ENCODE assay signal across 9 cellular contexts in the genomic region with DNA sequence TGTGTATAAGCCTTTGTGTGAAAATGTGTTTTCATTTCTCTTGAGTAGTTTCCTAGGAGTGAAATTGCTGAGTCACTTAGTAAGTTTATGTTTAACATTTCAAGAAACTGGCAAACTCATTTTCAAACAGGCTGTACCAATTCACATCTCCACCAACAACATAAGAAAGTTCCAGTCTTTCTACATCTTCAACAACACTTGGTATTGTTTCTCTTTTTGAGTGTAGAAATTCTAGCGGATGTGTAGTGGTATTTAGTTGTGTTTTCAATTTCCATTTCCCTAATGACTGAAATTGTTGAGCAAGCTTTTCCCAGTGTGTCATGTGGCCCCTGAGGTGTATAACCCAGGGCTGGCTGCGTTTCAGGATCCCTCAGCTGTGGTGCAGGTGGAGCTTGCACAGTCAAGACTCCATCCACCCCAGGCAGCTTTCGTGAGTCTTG.
DNase-seq lines count a peak whose midpoint lies in the region; ATAC-seq, FAIRE-seq and TF ChIP-seq lines count a peak whose summit lies in the region.
"Had no signal": no experiment of that assay in that cellular context is flagged by ENCODE, and none has a peak within 500 bp of the region (broad histone marks: within the 10 kb centered on the region; RNA-seq: fewer than 3 reads in every experiment).

No MANE protein-coding gene starts in this region.

- H3K27ac ChIP-seq in H1 (ENCODE audit: low read depth, low read length) (no peak overlapping the region), brain microvascular endothelial cell (no peak overlapping the region)

- in situ Hi-C loops in brain microvascular endothelial cell (cut with HindIII; ENCODE audit: low pct_ligation_motif_present, low sequenced_read_pairs), result no loop called here

- POLR2A ChIA-PET in H1 (lab: Charles Lee; ENCODE audit: partially characterized antibody), result no interaction called here

- TF ChIP-seq CTCF in GM12865 (IDR thresholded peaks at IDR 0.05; ENCODE audit: insufficient read depth, low read depth, low read length, missing control alignments), result no peak
- TF ChIP-seq CTCF in H1 (IDR thresholded peaks at IDR 0.05; ENCODE audit: control extremely low read depth in 1 of 3, insufficient read depth in 1 of 3, low read depth in 1 of 3, low read length in 3 of 3), result no peak
- TF ChIP-seq CTCF in brain microvascular endothelial cell (IDR thresholded peaks at IDR 0.05; ENCODE audit: low read depth, low read length, missing control alignments), result no peak

- no peak overlapping the region for H3K23ac ChIP-seq in H1 (ENCODE audit: insufficient read length)

- no peaks in the 10 kb centered on the region for H3K79me2 ChIP-seq in H1 (ENCODE audit: control insufficient read depth in 1 of 2, insufficient read depth in 2 of 2, low read length in 2 of 2)

- H2BK20ac ChIP-seq in H1 (ENCODE audit: low read length), result no peak overlapping the region

- H3K27me3 ChIP-seq in H1 (replicated peaks in 1 of 4; ENCODE audit: control insufficient read depth in 3 of 4, extremely low read depth in 1 of 4, insufficient read depth in 3 of 4, low read length in 3 of 4), result no peaks in the 10 kb centered on the region
- no peaks in the 10 kb centered on the region for H3K27me3 ChIP-seq in brain microvascular endothelial cell (replicated peaks)

- no peak overlapping the region for H3K56ac ChIP-seq in H1 (replicated peaks; ENCODE audit: insufficient read length, low read depth, low read length)

- H3K18ac ChIP-seq in H1 (ENCODE audit: extremely low read depth, low read length), result no peak overlapping the region

- H3K36me3 ChIP-seq in H1 (ENCODE audit: control insufficient read depth in 2 of 4, insufficient read depth in 4 of 4, low read length in 3 of 4) (no peaks in the 10 kb centered on the region), brain microvascular endothelial cell (replicated peaks) (no peaks in the 10 kb centered on the region)

- H3K4me3 ChIP-seq in GM12865 (ENCODE audit: low read depth, low read length), result no peak overlapping the region
- H3K4me3 ChIP-seq in H1 (ENCODE audit: extremely low read depth in 1 of 4, insufficient read depth in 2 of 4, low read depth in 3 of 4, low read length in 4 of 4), result no peak overlapping the region
- no peak overlapping the region for H3K4me3 ChIP-seq in brain microvascular endothelial cell (ENCODE audit: low read depth, low read length)

- DNase-seq in GM12865 (ENCODE audit: low read depth), result peak; percentile 81
- no peak for DNase-seq in H1 (ENCODE audit: low read depth in 1 of 2, low spot score in 2 of 2)
- DNase-seq in AG08395 (ENCODE audit: low spot score), result no peak
- no peak for DNase-seq in brain microvascular endothelial cell
- no peak for DNase-seq in NCI-H187 treated with DMSO at 0.1 percent for 48 hours (lab: John Stamatoyannopoulos, UW)
- DNase-seq in medulla oblongata (ENCODE audit: extremely low spot score), result no peak

- H3K23me2 ChIP-seq in H1 (ENCODE audit: low read depth, low read length), result no peaks in the 10 kb centered on the region

- H2BK120ac ChIP-seq in H1 (replicated peaks; ENCODE audit: low read depth, low read length), result no peak overlapping the region

- H2BK12ac ChIP-seq in H1 (ENCODE audit: low read depth, low read length), result no peak overlapping the region

- WGBS in H1 (ENCODE audit: extremely low coverage in 1 of 2, insufficient coverage in 1 of 2, insufficient read length in 1 of 2, insufficient replicate concordance in 2 of 2, low coverage in 1 of 2, low lambda C conversion rate in 2 of 2, missing lambda C conversion rate in 1 of 2), 2 experiments, result 87% methylated on average over 3 of the region's 3 CpGs; no CpG with 5 or more reads in 1 of the 2 experiments

- no peak for TF ChIP-seq EP300 in H1 (IDR thresholded peaks at IDR 0.05; ENCODE audit: borderline replicate concordance in 1 of 2, low read depth in 2 of 2, low read length in 2 of 2)

- H2BK5ac ChIP-seq in H1 (ENCODE audit: low read depth, low read length), result no peak overlapping the region

- no peak overlapping the region for H2BK15ac ChIP-seq in H1 (ENCODE audit: low read length)

- no peak for FAIRE-seq in H1 (lab: Jason Lieb, UNC)
- FAIRE-seq: endometrium had no signal

- no peak overlapping the region for H4K91ac ChIP-seq in H1 (replicated peaks; ENCODE audit: insufficient read length, low read length)

- H4K8ac ChIP-seq in H1 (ENCODE audit: extremely low read depth, insufficient read depth, low read length), result no peak overlapping the region

- H3K9me3 ChIP-seq in H1 (ENCODE audit: insufficient read depth in 2 of 2, low read depth in 1 of 2, low read length in 1 of 2), result no peaks in the 10 kb centered on the region

- H3K14ac ChIP-seq in H1 (ENCODE audit: insufficient read length), result no peak overlapping the region

- H3K79me1 ChIP-seq in H1 (ENCODE audit: low read depth, low read length), result no peaks in the 10 kb centered on the region

- H2AK5ac ChIP-seq in H1 (ENCODE audit: low read depth, low read length), result no peak overlapping the region

- peak overlapping the region; percentile 75 for H2AFZ ChIP-seq in H1 (ENCODE audit: low read length)

- TF ChIP-seq POLR2A in H1 (IDR thresholded peaks at IDR 0.05; ENCODE audit: control extremely low read depth in 1 of 2, low read depth in 2 of 2, low read length in 2 of 2), result no peak

- H3K9ac ChIP-seq in H1 (replicated peaks in 1 of 4; ENCODE audit: extremely low read depth in 1 of 4, low read depth in 3 of 4, low read length in 3 of 4), result no peak overlapping the region

- no peak overlapping the region for H3K4ac ChIP-seq in H1 (replicated peaks; ENCODE audit: insufficient read length, low read depth, low read length)

- no peak overlapping the region for H3K4me2 ChIP-seq in H1 (ENCODE audit: insufficient read depth in 1 of 2, low read depth in 2 of 2, low read length in 2 of 2)

- CTCF ChIA-PET in H1 (lab: Charles Lee; ENCODE audit: partially characterized antibody), result interaction anchor here (0.9 to 1.0 kb wide), 2 partner anchors 11 to 77 kb away, joined by 3 read pairs; no protein-coding TSS in a partner anchor

- TF ChIP-seq RAD21 in H1 (IDR thresholded peaks at IDR 0.05 in 1 of 2, conservative IDR thresholded peaks at IDR 0.05 in 1 of 2; ENCODE audit: low read depth in 2 of 2, low read length in 2 of 2), result no peak

- no peaks in the 10 kb centered on the region for H3K4me1 ChIP-seq in H1 (replicated peaks in 1 of 4; ENCODE audit: control insufficient read depth in 3 of 4, insufficient read depth in 4 of 4, low read length in 3 of 4)

- H4K5ac ChIP-seq in H1 (ENCODE audit: insufficient read length, low read depth, low read length), result no peak overlapping the region

- ATAC-seq in GM19455 (IDR thresholded peaks at IDR 0.05; ENCODE audit: unreplicated experiment), result peak; percentile 93
- ATAC-seq in HG03159 (IDR thresholded peaks at IDR 0.05; ENCODE audit: unreplicated experiment), result peak; percentile 90

- H4K20me1 ChIP-seq in H1 (replicated peaks in 1 of 2; ENCODE audit: control insufficient read depth in 1 of 2, insufficient read depth in 2 of 2, low read length in 2 of 2), result no peaks in the 10 kb centered on the region

TF ChIP-seq in H1, 55 proteins besides CTCF, POLR2A, EP300 and RAD21:
- TF ChIP-seq FOSL1 (IDR thresholded peaks at IDR 0.05; ENCODE audit: insufficient read depth, low read depth, low read length) (no peak), HDAC6 (IDR thresholded peaks at IDR 0.05; ENCODE audit: low read depth, low read length) (no peak), BACH1 (IDR thresholded peaks at IDR 0.05; ENCODE audit: low read length) (no peak), POLR2AphosphoS5 (IDR thresholded peaks at IDR 0.05; ENCODE audit: low read depth, low read length) (no peak), POU5F1 (IDR thresholded peaks at IDR 0.05; ENCODE audit: low read depth, low read length) (no peak), TEAD4 (IDR thresholded peaks at IDR 0.05; ENCODE audit: low read depth, low read length) (no peak), CREB1 (IDR thresholded peaks at IDR 0.05) (no peak), RBBP5 (IDR thresholded peaks at IDR 0.05; ENCODE audit: borderline replicate concordance, low read depth, low read length) (no peak), JUND (IDR thresholded peaks at IDR 0.05; ENCODE audit: low read length) (no peak), SP2 (IDR thresholded peaks at IDR 0.05; ENCODE audit: low read length) (no peak), ZNF274 (IDR thresholded peaks at IDR 0.05; ENCODE audit: borderline replicate concordance, extremely low read depth, low read length) (no peak), SIN3A (conservative IDR thresholded peaks at IDR 0.05 in 1 of 2, IDR thresholded peaks at IDR 0.05 in 1 of 2; ENCODE audit: low read depth in 1 of 2, low read length in 2 of 2) (no peak), CBX8 (IDR thresholded peaks at IDR 0.05; ENCODE audit: borderline replicate concordance, low read depth, low read length) (no peak), SIX5 (IDR thresholded peaks at IDR 0.05; ENCODE audit: low read depth, low read length) (no peak), TCF12 (IDR thresholded peaks at IDR 0.05; ENCODE audit: low read depth, low read length) (no peak), KDM1A (IDR thresholded peaks at IDR 0.05; ENCODE audit: borderline replicate concordance, low read length) (no peak), KDM4A (IDR thresholded peaks at IDR 0.05; ENCODE audit: low read depth, low read length, severe bottlenecking) (no peak)
- TF ChIP-seq, protein P1, sequence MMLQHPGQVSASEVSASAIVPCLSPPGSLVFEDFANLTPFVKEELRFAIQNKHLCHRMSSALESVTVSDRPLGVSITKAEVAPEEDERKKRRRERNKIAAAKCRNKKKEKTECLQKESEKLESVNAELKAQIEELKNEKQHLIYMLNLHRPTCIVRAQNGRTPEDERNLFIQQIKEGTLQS (IDR thresholded peaks at IDR 0.05; ENCODE audit: insufficient read depth, low read depth, low read length), result no peak
- TF ChIP-seq, protein P2, sequence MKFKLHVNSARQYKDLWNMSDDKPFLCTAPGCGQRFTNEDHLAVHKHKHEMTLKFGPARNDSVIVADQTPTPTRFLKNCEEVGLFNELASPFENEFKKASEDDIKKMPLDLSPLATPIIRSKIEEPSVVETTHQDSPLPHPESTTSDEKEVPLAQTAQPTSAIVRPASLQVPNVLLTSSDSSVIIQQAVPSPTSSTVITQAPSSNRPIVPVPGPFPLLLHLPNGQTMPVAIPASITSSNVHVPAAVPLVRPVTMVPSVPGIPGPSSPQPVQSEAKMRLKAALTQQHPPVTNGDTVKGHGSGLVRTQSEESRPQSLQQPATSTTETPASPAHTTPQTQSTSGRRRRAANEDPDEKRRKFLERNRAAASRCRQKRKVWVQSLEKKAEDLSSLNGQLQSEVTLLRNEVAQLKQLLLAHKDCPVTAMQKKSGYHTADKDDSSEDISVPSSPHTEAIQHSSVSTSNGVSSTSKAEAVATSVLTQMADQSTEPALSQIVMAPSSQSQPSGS (IDR thresholded peaks at IDR 0.05; ENCODE audit: low read length), result no peak
